Comparison of ENCODE assay signal across 1 cellular context in genomic region chr1:93865253-93865652, GRCh38.
TF ChIP-seq lines count a peak whose summit lies in the region.

No MANE protein-coding gene starts in this region.

TF ChIP-seq in H1, 55 proteins besides CTCF, POLR2A, EP300 and RAD21:
- TF ChIP-seq NANOG (IDR thresholded peaks at IDR 0.05; ENCODE audit: insufficient read depth, low read depth, low read length, poor library complexity, severe bottlenecking) (no peak), JUN (IDR thresholded peaks at IDR 0.05; ENCODE audit: low read depth, low read length) (no peak), PHF8 (conservative IDR thresholded peaks at IDR 0.05; ENCODE audit: low read depth, low read length) (no peak), HDAC2 (IDR thresholded peaks at IDR 0.05; ENCODE audit: borderline replicate concordance in 1 of 2, low read depth in 2 of 2, low read length in 2 of 2) (no peak), EZH2 (IDR thresholded peaks at IDR 0.05; ENCODE audit: low read depth, low read length, severe bottlenecking) (no peak), CTBP2 (IDR thresholded peaks at IDR 0.05; ENCODE audit: borderline replicate concordance, insufficient read depth, insufficient read length, low read length) (no peak), ZNF274 (IDR thresholded peaks at IDR 0.05; ENCODE audit: borderline replicate concordance, extremely low read depth, low read length) (no peak), SIRT6 (IDR thresholded peaks at IDR 0.05; ENCODE audit: low read length) (no peak), NRF1 (IDR thresholded peaks at IDR 0.05; ENCODE audit: low read depth, low read length) (no peak), USF2 (IDR thresholded peaks at IDR 0.05; ENCODE audit: low read length) (no peak), E2F6 (IDR thresholded peaks at IDR 0.05) (no peak), RBBP5 (IDR thresholded peaks at IDR 0.05; ENCODE audit: borderline replicate concordance, low read depth, low read length) (no peak), SAP30 (IDR thresholded peaks at IDR 0.05; ENCODE audit: insufficient read depth, insufficient replicate concordance, low read length) (no peak), BCL11A (IDR thresholded peaks at IDR 0.05; ENCODE audit: low read depth in 2 of 2, low read length in 2 of 2) (no peak), CHD2 (IDR thresholded peaks at IDR 0.05; ENCODE audit: low read length) (no peak)
